8 cellular contexts compared by ENCODE assay signal in the genomic region with DNA sequence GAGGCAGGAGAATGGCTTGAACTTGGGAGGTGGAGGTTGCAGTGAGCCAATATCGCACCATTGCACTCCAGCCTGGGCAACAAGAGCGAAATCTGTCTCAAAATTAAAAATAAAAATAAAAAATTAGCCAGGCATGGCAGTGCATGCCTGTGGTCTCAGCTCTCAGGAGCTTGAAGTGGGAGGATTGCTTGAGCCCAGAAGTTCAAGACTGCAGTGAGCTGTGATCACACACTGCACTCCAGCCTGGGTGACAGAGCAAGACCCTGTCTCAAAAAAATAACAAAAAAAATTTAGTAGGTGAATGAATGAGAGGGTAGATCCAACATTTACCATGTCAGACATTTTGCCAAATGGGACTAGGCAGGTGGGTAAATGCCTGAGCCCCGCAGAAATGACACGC. TPM values are rescaled to one million over a fixed set of nuclear protein-coding genes. Genes with fewer than 3 reads are reported as not detected.
DNase-seq lines count a peak whose midpoint lies in the region; ATAC-seq and TF ChIP-seq lines count a peak whose summit lies in the region.
"Not testable (repeated sequence)": the region's sequence is repeated elsewhere in the genome, so short reads cannot be mapped to it uniquely, and the experiment has no call there.

No MANE protein-coding gene starts in this region.

- intact Hi-C loops in A673 (cut with micrococcal nuclease; ENCODE audit: unreplicated experiment); Panc1 (cut with micrococcal nuclease; ENCODE audit: unreplicated experiment); ascending aorta (cut with DNase I); prostate gland (cut with DNase I): not testable (repeated sequence)

- H3K27ac ChIP-seq in A673 (ENCODE audit: low read depth, low read length, poor library complexity, severe bottlenecking) (peak overlapping the region; percentile 49), GM23248 (peak overlapping the region; percentile 97), Panc1 (ENCODE audit: low read length) (peak overlapping the region; percentile 79), ascending aorta (peak overlapping the region; percentile 91 to 94), epithelial cell of prostate (peak overlapping the region; percentile 72), layer of hippocampus (ENCODE audit: low read depth, low read length) (peak overlapping the region; percentile 40), prostate gland (peak overlapping the region; percentile 75 to 83), subcutaneous abdominal adipose tissue (ENCODE audit: low read depth, low read length) (peak overlapping the region; percentile 71)

- H2AFZ ChIP-seq in GM23248, result not testable (repeated sequence)

- in situ Hi-C loops in GM23248 (cut with MboI); Panc1 (cut with HindIII; ENCODE audit: low pct_unique_long_range_greater_than_20kb, low sequenced_read_pairs): not testable (repeated sequence)

- ATAC-seq in Panc1, result not testable (repeated sequence)

- H3K9ac ChIP-seq in GM23248, result peak overlapping the region; percentile 86
- H3K9ac ChIP-seq in subcutaneous abdominal adipose tissue (ENCODE audit: low read length in 5 of 5), result not testable (repeated sequence)

- CTCF ChIA-PET in A673 (lab: Charles Lee); Panc1 (lab: Charles Lee): not testable (repeated sequence)

- H3K4me3 ChIP-seq in A673 (ENCODE audit: low read depth, low read length, poor library complexity, severe bottlenecking); Panc1 (ENCODE audit: low read depth in 2 of 2, low read length in 2 of 2); ascending aorta; prostate gland; subcutaneous abdominal adipose tissue (ENCODE audit: low read depth in 1 of 5, low read length in 5 of 5): not testable (repeated sequence)
- H3K4me3 ChIP-seq in GM23248, result peak overlapping the region; percentile 58; the same call in 1 of the 2 replicates

- H3K4me2 ChIP-seq in GM23248 (ENCODE audit: unreplicated experiment), result peak overlapping the region; percentile 81

- H3K27me3 ChIP-seq in A673 (replicated peaks; ENCODE audit: insufficient read depth, low read depth, low read length, poor library complexity); GM23248 (replicated peaks; ENCODE audit: insufficient read depth); Panc1 (ENCODE audit: control insufficient read depth, insufficient read depth, low read length); ascending aorta; layer of hippocampus (ENCODE audit: control insufficient read depth, insufficient read depth, low read length); prostate gland (replicated peaks; ENCODE audit: insufficient read depth); subcutaneous abdominal adipose tissue (ENCODE audit: control insufficient read depth in 5 of 5, insufficient read depth in 4 of 5, low read length in 5 of 5): not testable (repeated sequence)

- TF ChIP-seq CTCF in A673 (conservative IDR thresholded peaks at IDR 0.05; ENCODE audit: low read depth, low read length); Panc1 (IDR thresholded peaks at IDR 0.05); ascending aorta (IDR thresholded peaks at IDR 0.05); prostate gland (IDR thresholded peaks at IDR 0.05): not testable (repeated sequence)

- H3K36me3 ChIP-seq in A673 (ENCODE audit: insufficient read depth, low read length, poor library complexity, severe bottlenecking) (peaks cover 22% of the 10 kb centered on the region), ascending aorta (peaks cover 28 to 33% of the 10 kb centered on the region in 2 donors), subcutaneous abdominal adipose tissue (ENCODE audit: control insufficient read depth in 5 of 5, insufficient read depth in 5 of 5, low read length in 5 of 5) (peaks cover 0 to 58% (median 28%) of the 10 kb centered on the region in 5 donors)
- not testable (repeated sequence) for H3K36me3 ChIP-seq in GM23248 (ENCODE audit: low read depth); Panc1 (ENCODE audit: control insufficient read depth, insufficient read depth, low read length); prostate gland

- H4K20me1 ChIP-seq in GM23248 (ENCODE audit: insufficient read depth), result not testable (repeated sequence)

- peaks cover 88% of the 10 kb centered on the region for H3K79me2 ChIP-seq in GM23248 (ENCODE audit: insufficient read depth)

- not testable (repeated sequence) for TF ChIP-seq POLR2A in prostate gland (IDR thresholded peaks at IDR 0.05)

- H3K4me1 ChIP-seq in A673 (ENCODE audit: insufficient read depth, low read length, poor library complexity, severe bottlenecking), result peaks cover 18% of the 10 kb centered on the region
- peaks cover 21% of the 10 kb centered on the region for H3K4me1 ChIP-seq in GM23248 (ENCODE audit: insufficient read depth)
- H3K4me1 ChIP-seq in Panc1 (ENCODE audit: control insufficient read depth, insufficient read depth, low read length), result peaks cover 17% of the 10 kb centered on the region
- H3K4me1 ChIP-seq in ascending aorta, result peaks cover 13 to 22% of the 10 kb centered on the region in 2 donors
- H3K4me1 ChIP-seq in prostate gland (replicated peaks), result peaks cover 13% of the 10 kb centered on the region
- H3K4me1 ChIP-seq in subcutaneous abdominal adipose tissue (ENCODE audit: control insufficient read depth in 5 of 5, insufficient read depth in 5 of 5, low read length in 5 of 5), result peaks cover 6 to 47% (median 30%) of the 10 kb centered on the region in 5 donors

- POLR2A ChIA-PET in A673 (lab: Charles Lee; ENCODE audit: low non-redundant PET); Panc1 (lab: Charles Lee): not testable (repeated sequence)

- not testable (repeated sequence) for H3K9me2 ChIP-seq in GM23248 (ENCODE audit: insufficient read depth)

- not testable (repeated sequence) for BruUV-seq in A673 (replicated peaks; lab: Mats Ljungman, UMichigan); Panc1 (replicated peaks; lab: Mats Ljungman, UMichigan)

- not testable (repeated sequence) for DNase-seq in A673 (ENCODE audit: low spot score); Panc1 (ENCODE audit: low read depth, low spot score); ascending aorta (ENCODE audit: low spot score in 2 of 2); epithelial cell of prostate (ENCODE audit: low read depth, low spot score); prostate gland (ENCODE audit: low spot score)
- DNase-seq in GM23248, result peak; percentile 39

- peaks cover 37% of the 10 kb centered on the region for H3F3A ChIP-seq in GM23248 (ENCODE audit: insufficient read depth)

- H3K9me3 ChIP-seq in A673 (ENCODE audit: low read depth, low read length, poor library complexity, severe bottlenecking); GM23248 (ENCODE audit: low read depth); Panc1 (ENCODE audit: control insufficient read depth, insufficient read depth, low read depth, low read length); ascending aorta; prostate gland; subcutaneous abdominal adipose tissue (ENCODE audit: control insufficient read depth in 5 of 5, low read length in 5 of 5): not testable (repeated sequence)

- WGBS in GM23248 (ENCODE audit: low coverage in 1 of 2, low lambda C conversion rate in 2 of 2, missing lambda C conversion rate in 2 of 2), 2 experiments, result 89 to 93% methylated on average over 4 of the region's 4 CpGs
- 96% methylated on average over 4 of the region's 4 CpGs for WGBS in prostate gland

RNA-seq across cellular contexts. Expression of a gene that starts 31.4 kb away (rescaled TPM):
- total RNA-seq in A673 (2021) (85.2 and 85.4 TPM in 2 replicates), Panc1 (2021; ENCODE audit: unreplicated experiment) (79.4 TPM), ascending aorta (182 TPM), prostate gland (100 to 1,000 TPM in 1 of 2 donors, 10 to 100 TPM in 1; 50.9 to 208 TPM)
- total RNA-seq in GM23248 (2014; rRNA removed; shearing (Covaris generic)), result 49.1 and 71.8 TPM in 2 replicates
- polyA plus RNA-seq in GM23248 (2016; fragmentation: Nextera tagmentation; extraction: Ambion mirVana), result 18.6 and 20.1 TPM in 2 replicates
- 91.4 TPM for polyA plus RNA-seq in Panc1 (2012; ENCODE audit: insufficient read length)

RNA-seq across cellular contexts. Expression of a gene that starts 31.7 kb away (rescaled TPM):
- 66.4 and 68.1 TPM in 2 replicates for total RNA-seq in A673 (2021)
- total RNA-seq in GM23248 (2014; rRNA removed; shearing (Covaris generic)), result 1.0 and 3.4 TPM in 2 replicates
- 8.2 and 10.6 TPM in 2 replicates for polyA plus RNA-seq in GM23248 (2016; fragmentation: Nextera tagmentation; extraction: Ambion mirVana)
- total RNA-seq in Panc1 (2021; ENCODE audit: unreplicated experiment), result 18.2 TPM
- polyA plus RNA-seq in Panc1 (2012; ENCODE audit: insufficient read length), result 11.2 TPM
- total RNA-seq in ascending aorta, result 4.3 TPM
- 10 to 100 TPM in 1 of 2 donors, 1 to 10 TPM in 1; 6.5 to 15.3 TPM for total RNA-seq in prostate gland

Comparison
In these comparisons a context has a peak if more than half of its experiments do, and no peak if none do; other contexts are left out.
1. H3K27ac ChIP-seq: peak in every context shown above with its lines; median percentile 97 in GM23248; 92 in ascending aorta; 79 in Panc1; 79 in prostate gland; 72 in epithelial cell of prostate; 71 in subcutaneous abdominal adipose tissue; 49 in A673; 40 in layer of hippocampus.